Comparison of ENCODE assay signal across 19 cellular contexts in genomic region chr1:4973341-4973740, GRCh38.
A peak's percentile ranks its signal among the peaks of the same experiment; 100 is the strongest.
DNase-seq lines count a peak whose midpoint lies in the region; ATAC-seq, FAIRE-seq and TF ChIP-seq lines count a peak whose summit lies in the region.
"Had no signal": no experiment of that assay in that cellular context is flagged by ENCODE, and none has a peak within 500 bp of the region (broad histone marks: within the 10 kb centered on the region; RNA-seq: fewer than 3 reads in every experiment).

No MANE protein-coding gene starts in this region.

- H3K36me3 ChIP-seq in pancreas, result no peaks in the 10 kb centered on the region
- H3K36me3 ChIP-seq: BE2C had no signal

- ATAC-seq in pancreas, result peak in 3 of 4 donors; percentile 35 to 78 (median 76)
- ATAC-seq: HepG2 had no signal

- no peak overlapping the region for H3K27ac ChIP-seq in pancreas

- no peak for TF ChIP-seq CTCF in pancreas (IDR thresholded peaks at IDR 0.05)

- H3K4me3 ChIP-seq in pancreas, result no peak overlapping the region

- H3K4me1 ChIP-seq in pancreas, result no peaks in the 10 kb centered on the region
- H3K4me1 ChIP-seq: BE2C had no signal

- DNase-seq in ecto neural progenitor cell (ENCODE audit: low spot score) (peak; percentile 16), islet precursor cell (peak; percentile 35), pancreas (peak in 1 of 6 donors; percentile 34), activated gamma-delta T cell (lab: John Stamatoyannopoulos, UW) (no peak), DMS 273 (lab: John Stamatoyannopoulos, UW; ENCODE audit: unreplicated experiment) (no peak), inferior parietal cortex (ENCODE audit: extremely low spot score) (no peak)
- DNase-seq: ACHN; BE2C; C1 segment of cervical spinal cord; CD4-positive, CD25-positive, alpha-beta regulatory T cell; CD8-positive, alpha-beta memory T cell; COR-L47; H9 had no signal

- FAIRE-seq in pancreas (lab: Jason Lieb, UNC), result no peak
- FAIRE-seq: A204.1, G401.6, GM12891, GM19239, H1, HepG2 had no signal

- WGBS in pancreas, 2 donors, result 52 to 66% methylated on average over 10 of the region's 10 CpGs

- H3K27me3 ChIP-seq in pancreas, result no peaks in the 10 kb centered on the region
- H3K27me3 ChIP-seq: BE2C had no signal

- H3K9me3 ChIP-seq in pancreas, result no peaks in the 10 kb centered on the region
- H3K9me3 ChIP-seq: BE2C had no signal

- intact Hi-C loops in pancreas (cut with DNase I), result no loop called here

Comparison
In these comparisons a context has a peak if more than half of its experiments do, and no peak if none do; other contexts are left out.
1. DNase-seq: peak in ecto neural progenitor cell (single experiment) and islet precursor cell (single experiment); none in activated gamma-delta T cell (single experiment), DMS 273 (single experiment) and inferior parietal cortex (single experiment).